8 cellular contexts compared by ENCODE assay signal in the genomic region with DNA sequence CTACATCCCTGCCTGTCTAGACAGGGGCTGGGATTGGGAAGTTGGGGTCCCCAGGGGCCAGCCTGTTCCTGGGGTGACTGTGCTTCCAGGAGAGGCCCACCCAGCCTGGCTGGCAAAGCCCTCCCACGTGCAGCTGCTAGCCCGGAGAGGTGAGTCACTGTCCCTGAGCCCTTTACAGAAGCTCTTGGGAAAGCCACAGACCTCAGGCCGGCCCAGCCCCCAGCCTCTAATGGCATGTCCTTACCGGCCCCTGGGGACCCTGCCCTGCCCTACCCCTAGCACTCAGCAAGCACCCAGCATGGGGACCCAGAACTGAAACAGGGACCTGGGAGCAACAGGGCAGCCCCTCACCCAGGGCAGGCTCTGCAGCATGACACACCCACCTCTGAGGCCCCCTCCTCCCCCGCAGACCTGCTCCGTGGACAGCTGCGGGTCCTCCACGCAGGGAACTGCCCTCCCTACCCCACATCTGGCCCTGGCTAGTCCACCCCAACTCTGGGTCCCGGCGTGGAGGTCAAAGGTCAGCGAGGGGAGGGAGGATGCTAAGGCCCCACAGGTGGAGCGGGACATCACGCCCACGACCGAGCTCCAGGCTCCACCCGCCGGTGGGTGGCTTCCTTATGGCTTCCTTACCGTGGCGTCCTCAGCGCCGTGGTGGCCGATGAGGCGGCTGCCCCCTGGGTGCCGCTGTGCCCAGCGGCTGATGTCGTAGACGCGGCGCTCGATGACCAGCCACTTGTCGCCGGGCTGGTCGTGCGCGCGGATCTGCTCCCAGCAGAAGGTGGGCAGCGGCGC. TPM values are rescaled to one million over a fixed set of nuclear protein-coding genes. Genes with fewer than 3 reads are reported as not detected.
DNase-seq lines count a peak whose midpoint lies in the region; ATAC-seq and TF ChIP-seq lines count a peak whose summit lies in the region.

No MANE protein-coding gene starts in this region.

- H3K4me3 ChIP-seq in OCI-LY3 (ENCODE audit: low read length) (peak overlapping the region; percentile 89), parathyroid adenoma (ENCODE audit: low read depth, low read length) (peak overlapping the region; percentile 57)

- intact Hi-C loops in cardiac septum (cut with DNase I) = loop anchor here (2.0 kb wide), 2 partner anchors 76 kb away; partner anchors contain the start of gene FTH1

- H3K9me3 Mint-ChIP-seq in activated naive CD8-positive, alpha-beta T cell treated with anti-CD3 and anti-CD28 coated beads for 36 hours = no peaks in the 10 kb centered on the region

- H3K27ac Mint-ChIP-seq in activated naive CD8-positive, alpha-beta T cell treated with anti-CD3 and anti-CD28 coated beads for 36 hours = no peak overlapping the region

- peak overlapping the region; percentile 80 for H3K4me3 Mint-ChIP-seq in activated naive CD8-positive, alpha-beta T cell treated with anti-CD3 and anti-CD28 coated beads for 36 hours

- peaks cover 5% of the 10 kb centered on the region for H3K27me3 Mint-ChIP-seq in activated naive CD8-positive, alpha-beta T cell treated with anti-CD3 and anti-CD28 coated beads for 36 hours

- peak; percentile 9; the same call in 1 of the 2 replicates for TF ChIP-seq CTCF in OCI-LY3 (IDR thresholded peaks at IDR 0.05; ENCODE audit: low read depth, low read length)
- peak; percentile 19 for TF ChIP-seq CTCF in parathyroid adenoma (IDR thresholded peaks at IDR 0.05)

- H3K79me2 ChIP-seq in OCI-LY3 (ENCODE audit: low read length) = no peaks in the 10 kb centered on the region
- H3K79me2 ChIP-seq in parathyroid adenoma = no peaks in the 10 kb centered on the region

- peak overlapping the region; percentile 78 for H2AFZ ChIP-seq in OCI-LY3 (ENCODE audit: low read depth, low read length)
- H2AFZ ChIP-seq in parathyroid adenoma = peak overlapping the region; percentile 77

- ATAC-seq in HG02938 (IDR thresholded peaks at IDR 0.05; ENCODE audit: unreplicated experiment) = peak; percentile 8
- ATAC-seq in GM21367 (IDR thresholded peaks at IDR 0.05; ENCODE audit: unreplicated experiment) = no peak

- H3K9me3 ChIP-seq in OCI-LY3 (ENCODE audit: insufficient read depth, low read length) (no peaks in the 10 kb centered on the region), parathyroid adenoma (ENCODE audit: control insufficient read depth, low read length) (no peaks in the 10 kb centered on the region)

- H4K20me1 ChIP-seq in OCI-LY3 (ENCODE audit: insufficient read depth, low read length) = no peaks in the 10 kb centered on the region

- H3K4me2 ChIP-seq in OCI-LY3 (ENCODE audit: low read length) (peak overlapping the region; percentile 95), parathyroid adenoma (ENCODE audit: low read length) (peak overlapping the region; percentile 80)

- DNase-seq in SKM-1 treated with dmso at 0.1 percent for 144 hours (lab: John Stamatoyannopoulos, UW; ENCODE audit: unreplicated experiment) (peak; percentile 28), SKM-1 (lab: John Stamatoyannopoulos, UW; ENCODE audit: unreplicated experiment) (no peak), cardiac septum (ENCODE audit: low spot score) (peak; percentile 80)
- peak; percentile 51 for DNase-seq in activated naive CD8-positive, alpha-beta T cell treated with anti-CD3 and anti-CD28 coated beads for 36 hours

- peak overlapping the region; percentile 73 for H3K9ac ChIP-seq in OCI-LY3 (ENCODE audit: low read length)
- H3K9ac ChIP-seq in parathyroid adenoma = no peak overlapping the region

- no peaks in the 10 kb centered on the region for H3K36me3 Mint-ChIP-seq in activated naive CD8-positive, alpha-beta T cell treated with anti-CD3 and anti-CD28 coated beads for 36 hours

- H3K27ac ChIP-seq in OCI-LY3 (ENCODE audit: low read length) (no peak overlapping the region), parathyroid adenoma (no peak overlapping the region)

- H3K4me1 Mint-ChIP-seq in activated naive CD8-positive, alpha-beta T cell treated with anti-CD3 and anti-CD28 coated beads for 36 hours = peaks cover 5% of the 10 kb centered on the region

- H3K36me3 ChIP-seq in OCI-LY3 (replicated peaks; ENCODE audit: low read depth, low read length) (no peaks in the 10 kb centered on the region), parathyroid adenoma (ENCODE audit: control insufficient read depth, insufficient read depth, low read length) (no peaks in the 10 kb centered on the region)

- H3K4me1 ChIP-seq in OCI-LY3 (ENCODE audit: low read length) = peaks cover 11% of the 10 kb centered on the region
- no peaks in the 10 kb centered on the region for H3K4me1 ChIP-seq in parathyroid adenoma

- H3K27me3 ChIP-seq in OCI-LY3 (ENCODE audit: low read depth, low read length) (peaks cover 12% of the 10 kb centered on the region; the same call in 1 of the 2 replicates), parathyroid adenoma (ENCODE audit: control insufficient read depth, insufficient read depth, low read length) (no peaks in the 10 kb centered on the region)

RNA-seq across cellular contexts. Expression of gene FADS3, which starts 0.6 kb away (rescaled TPM):
- total RNA-seq in activated naive CD8-positive, alpha-beta T cell treated with anti-CD3 and anti-CD28 coated beads for 36 hours = 1 to 10 TPM; 5.7 to 6.4 TPM
- 126 TPM for total RNA-seq in cardiac septum

RNA-seq across cellular contexts. Expression of gene RAB3IL1, which starts 26.6 kb away (rescaled TPM):
- not detected for total RNA-seq in activated naive CD8-positive, alpha-beta T cell treated with anti-CD3 and anti-CD28 coated beads for 36 hours
- 9.4 TPM for total RNA-seq in cardiac septum

RNA-seq across cellular contexts. Expression of gene BEST1, which starts 59.4 kb away (rescaled TPM):
- 1 to 10 TPM in 1 of 2 experiments, under 1 TPM in 1; 0.58 to 1.0 TPM for total RNA-seq in activated naive CD8-positive, alpha-beta T cell treated with anti-CD3 and anti-CD28 coated beads for 36 hours
- 1.1 TPM for total RNA-seq in cardiac septum

Comparison
In these comparisons a context has a peak if more than half of its experiments do, and no peak if none do; other contexts are left out.
1. RNA of gene FADS3, which starts 0.6 kb away (total RNA-seq): 126 TPM in cardiac septum (single experiment); 5.7 to 6.4 TPM in activated naive CD8-positive, alpha-beta T cell treated with anti-CD3 and anti-CD28 coated beads for 36 hours; every median in the first group is over 10 times any median in the second.